Comparison of ENCODE assay signal across 8 cellular contexts in genomic region chr16:4253394-4254150, GRCh38. TPM values are rescaled to one million over a fixed set of nuclear protein-coding genes. Genes with fewer than 3 reads are reported as not detected.
DNase-seq lines count a peak whose midpoint lies in the region; ATAC-seq and TF ChIP-seq lines count a peak whose summit lies in the region.

No MANE protein-coding gene starts in this region.

- CTCF ChIA-PET in BJ (lab: Yijun Ruan, JAX), result interaction anchor here (0.6 to 4.0 kb wide), 84 partner anchors 8 to 563 kb away, joined by 3 to 76 read pairs (median 5); partner anchors contain the start of genes ADCY9, SRL and TRAP1

- DNase-seq in BJ (ENCODE audit: low read depth) (peak; percentile 91), GM19240 (ENCODE audit: insufficient read length, low spot score) (peak; percentile 99), NCI-H524 (lab: John Stamatoyannopoulos, UW) (peak; percentile 99 to 100)
- peak; percentile 100 for DNase-seq in activated CD4-positive, alpha-beta T cell treated with anti-CD3 and anti-CD28 coated beads for 4 hours
- peak; percentile 97 to 99 (median 98) for DNase-seq in stimulated activated CD4-positive, alpha-beta T cell treated with anti-CD3 and anti-CD28 coated beads, Interleukin-1b, Interleukin-23, amount 100 ng/mL, for 24 hours (ENCODE audit: low read depth in 4 of 4, low spot score in 1 of 4)

- H3K4me3 ChIP-seq in BJ (ENCODE audit: low read depth, low read length), result peak overlapping the region; percentile 64

- peak; percentile 86 for ATAC-seq in HG03457 (IDR thresholded peaks at IDR 0.05; ENCODE audit: unreplicated experiment)

- H3K27me3 ChIP-seq in BJ (ENCODE audit: control insufficient read depth, insufficient read depth, low read length) (no peaks in the 10 kb centered on the region), layer of hippocampus (ENCODE audit: control insufficient read depth, insufficient read depth, low read length) (no peaks in the 10 kb centered on the region)

- POLR2A ChIA-PET in BJ (lab: Charles Lee), result interaction anchor here (0.6 to 1.5 kb wide), 3 partner anchors 142 to 275 kb away, joined by 3 read pairs; no protein-coding TSS in a partner anchor

- H3K36me3 ChIP-seq in BJ (ENCODE audit: control insufficient read depth, insufficient read depth, low read length), result no peaks in the 10 kb centered on the region; the same call in 1 of the 2 replicates

- no peak for TF ChIP-seq CTCF in BJ (IDR thresholded peaks at IDR 0.05; ENCODE audit: insufficient read depth, low read depth, low read length)

- H3K27ac ChIP-seq in cingulate gyrus (ENCODE audit: low read depth, low read length) (peak overlapping the region; percentile 85), layer of hippocampus (ENCODE audit: low read depth, low read length) (peak overlapping the region; percentile 91)

RNA-seq across cellular contexts. Expression of gene SRL, which starts 11.7 kb away (rescaled TPM):
- polyA plus RNA-seq in BJ (2011; rRNA removed), result not detected in 2 replicates
- polyA minus RNA-seq in BJ (2011; rRNA and poly(A)+ RNA removed), result not detected in 2 replicates

RNA-seq across cellular contexts. Expression of gene TFAP4, which starts 19.3 kb away (rescaled TPM):
- 3.6 and 4.0 TPM in 2 replicates for polyA plus RNA-seq in BJ (2011; rRNA removed)
- polyA minus RNA-seq in BJ (2011; rRNA and poly(A)+ RNA removed), result 10.9 and 17.1 TPM in 2 replicates

Comparison
In these comparisons a context has a peak if more than half of its experiments do, and no peak if none do; other contexts are left out.
1. Peak in every context shown above with its lines: DNase-seq, ATAC-seq, H3K4me3 ChIP-seq and H3K27ac ChIP-seq.